1 cellular context compared by ENCODE assay signal in genomic region chr5:150208187-150209015, GRCh38.
TF ChIP-seq lines count a peak whose summit lies in the region.

No MANE protein-coding gene starts in this region.

TF ChIP-seq in A549, 52 proteins besides CTCF, POLR2A, EP300 and RAD21 (continued from another document):
- no peak for TF ChIP-seq MYC (IDR thresholded peaks at IDR 0.05; ENCODE audit: borderline replicate concordance, low read length)
